Comparison of ENCODE assay signal across 8 cellular contexts in genomic region chr10:125048101-125048864, GRCh38.
DNase-seq lines count a peak whose midpoint lies in the region; ATAC-seq and TF ChIP-seq lines count a peak whose summit lies in the region.

No MANE protein-coding gene starts in this region.

- H2BK120ac ChIP-seq in neuronal stem cell (ENCODE audit: low read depth, low read length): no peak overlapping the region

- H3K4ac ChIP-seq in neuronal stem cell (ENCODE audit: low read length): no peak overlapping the region

- peaks cover 7% of the 10 kb centered on the region for H3K27me3 Mint-ChIP-seq in activated T-cell treated with anti-CD3 and anti-CD28 coated beads, Interleukin-2, amount 50 U/mL, for 4 hours (ENCODE audit: low read depth)

- H3K36me3 ChIP-seq in PC-3 (ENCODE audit: low read depth, low read length) (no peaks in the 10 kb centered on the region), neuronal stem cell (replicated peaks in 1 of 2; ENCODE audit: control insufficient read depth in 2 of 2, insufficient read depth in 2 of 2, low read length in 2 of 2) (peaks cover 3 to 24% of the 10 kb centered on the region in 2 donors), thoracic aorta (no peaks in the 10 kb centered on the region)

- no TSS peak for BruUV-seq in PC-3 (replicated peaks; lab: Mats Ljungman, UMichigan)

- H3K27me3 ChIP-seq in PC-3 (ENCODE audit: low read length) (no peaks in the 10 kb centered on the region), neuronal stem cell (ENCODE audit: control insufficient read depth in 3 of 3, insufficient read depth in 3 of 3, low read depth in 1 of 3, low read length in 3 of 3) (no peaks in the 10 kb centered on the region), thoracic aorta (replicated peaks; ENCODE audit: insufficient read depth) (no peaks in the 10 kb centered on the region)

- WGBS in neuronal stem cell (ENCODE audit: extremely low coverage in 2 of 2, insufficient read length in 2 of 2, insufficient replicate concordance in 1 of 2), 2 donors: no CpG with 5 or more reads among the region's 16 CpGs

- intact Hi-C loops in PC-3 (cut with micrococcal nuclease): loop anchor here (1.0 to 5.0 kb wide), 3 partner anchors 56 to 295 kb away; no protein-coding TSS in a partner anchor

- H3K9ac ChIP-seq in PC-3 (ENCODE audit: low read length) (peak overlapping the region; percentile 20; the same call in 1 of the 2 replicates), neuronal stem cell (ENCODE audit: low read depth, low read length, poor library complexity) (no peak overlapping the region)

- H3K79me2 ChIP-seq in PC-3 (ENCODE audit: low read length): peaks cover 78% of the 10 kb centered on the region

- H3K9me3 Mint-ChIP-seq in activated T-cell treated with anti-CD3 and anti-CD28 coated beads, Interleukin-2, amount 50 U/mL, for 4 hours: no peaks in the 10 kb centered on the region

- H2BK12ac ChIP-seq in neuronal stem cell (ENCODE audit: low read length): no peak overlapping the region

- no peaks in the 10 kb centered on the region for H3F3A ChIP-seq in PC-3 (ENCODE audit: low read length, unreplicated experiment)

- H4K20me1 ChIP-seq in PC-3 (ENCODE audit: low read length): no peaks in the 10 kb centered on the region

- H3K9me3 ChIP-seq in PC-3 (ENCODE audit: low read length): no peaks in the 10 kb centered on the region
- no peaks in the 10 kb centered on the region for H3K9me3 ChIP-seq in neuronal stem cell (replicated peaks in 1 of 2; ENCODE audit: control insufficient read depth in 2 of 2, insufficient read depth in 1 of 2, low read depth in 1 of 2, low read length in 2 of 2)
- H3K9me3 ChIP-seq in thoracic aorta: no peaks in the 10 kb centered on the region

- H3K27ac ChIP-seq in PC-3 (ENCODE audit: low read length) (peak overlapping the region; percentile 28; the same call in 1 of the 2 replicates), neuronal stem cell (replicated peaks; ENCODE audit: low read length) (peak overlapping the region; percentile 9), thoracic aorta (peak overlapping the region; percentile 6 to 63)

- ATAC-seq in GM19452 (IDR thresholded peaks at IDR 0.05; ENCODE audit: unreplicated experiment) (peak; percentile 91), HG03571 (IDR thresholded peaks at IDR 0.05; ENCODE audit: unreplicated experiment) (peak; percentile 85), PC-3 (peak; percentile 85), thoracic aorta (ENCODE audit: insufficient number of reproducible peaks, low FRiP score, low read depth) (peak; percentile 65)
- ATAC-seq in activated T-cell treated with anti-CD3 and anti-CD28 coated beads, Interleukin-2, amount 50 U/mL, for 4 hours: peak; percentile 85 to 88

- H3K4me3 ChIP-seq in PC-3 (ENCODE audit: low read length): no peak overlapping the region
- no peak overlapping the region for H3K4me3 ChIP-seq in fibroblast of pulmonary artery (replicated peaks; ENCODE audit: low read depth, low read length)
- H3K4me3 ChIP-seq in neuronal stem cell (ENCODE audit: low read length in 2 of 2): no peak overlapping the region
- peak overlapping the region; percentile 57 for H3K4me3 ChIP-seq in thoracic aorta

- H3K36me3 Mint-ChIP-seq in activated T-cell treated with anti-CD3 and anti-CD28 coated beads, Interleukin-2, amount 50 U/mL, for 4 hours (ENCODE audit: insufficient read depth): no peaks in the 10 kb centered on the region

- no peak overlapping the region for H4K8ac ChIP-seq in neuronal stem cell (ENCODE audit: low read depth, low read length)

- no peak overlapping the region for H3K4me2 ChIP-seq in PC-3 (ENCODE audit: low read length)
- no peak overlapping the region for H3K4me2 ChIP-seq in neuronal stem cell (ENCODE audit: insufficient read depth, low read length, poor library complexity, severe bottlenecking)

- no peak overlapping the region for H3K23ac ChIP-seq in neuronal stem cell (ENCODE audit: low read depth, low read length, poor library complexity)

- H4K91ac ChIP-seq in neuronal stem cell (ENCODE audit: low read depth, low read length, poor library complexity): no peak overlapping the region

- peaks cover 21% of the 10 kb centered on the region for H3K4me1 ChIP-seq in PC-3 (ENCODE audit: insufficient read depth, low read length)
- H3K4me1 ChIP-seq in neuronal stem cell (ENCODE audit: control insufficient read depth in 2 of 2, insufficient read depth in 1 of 2, low read depth in 1 of 2, low read length in 2 of 2): peaks cover 5 to 15% of the 10 kb centered on the region in 2 donors
- H3K4me1 ChIP-seq in thoracic aorta (ENCODE audit: control insufficient read depth in 1 of 2, low read depth in 2 of 2): peaks cover 45 to 85% of the 10 kb centered on the region in 2 donors

- H3K4me1 Mint-ChIP-seq in activated T-cell treated with anti-CD3 and anti-CD28 coated beads, Interleukin-2, amount 50 U/mL, for 4 hours (ENCODE audit: low read depth): peaks cover 2% of the 10 kb centered on the region

- no peak overlapping the region for H2BK15ac ChIP-seq in neuronal stem cell (ENCODE audit: low read length)

- DNase-seq in COR-L47 (lab: John Stamatoyannopoulos, UW) (peak; percentile 45), PC-3 (peak; percentile 81), fibroblast of pulmonary artery (ENCODE audit: low read depth) (peak; percentile 93), neuronal stem cell (ENCODE audit: low spot score) (peak; percentile 79), thoracic aorta (ENCODE audit: low spot score) (no peak)
- peak; percentile 38 for DNase-seq in activated T-cell treated with anti-CD3 and anti-CD28 coated beads, Interleukin-2, amount 50 U/mL, for 4 hours

- H2AFZ ChIP-seq in PC-3 (ENCODE audit: low read length) (0 out of 2 replicates have a peak overlapping the region, but pooled peaks have one; percentile 22), neuronal stem cell (ENCODE audit: low read length) (no peak overlapping the region)

- peaks cover 9% of the 10 kb centered on the region for H3K79me1 ChIP-seq in neuronal stem cell (ENCODE audit: low read depth, low read length)

- H3K14ac ChIP-seq in neuronal stem cell (ENCODE audit: low read length): no peak overlapping the region

- no peak overlapping the region for H3K4me3 Mint-ChIP-seq in activated T-cell treated with anti-CD3 and anti-CD28 coated beads, Interleukin-2, amount 50 U/mL, for 4 hours

- H2AK5ac ChIP-seq in neuronal stem cell (ENCODE audit: low read depth, low read length): no peak overlapping the region

- H3K18ac ChIP-seq in neuronal stem cell (ENCODE audit: low read length): no peak overlapping the region

- CTCF ChIA-PET in PC-3 (lab: Charles Lee): interaction anchor here (0.6 to 1.4 kb wide), 6 partner anchors 13 to 586 kb away, joined by 3 to 9 read pairs (median 4); no protein-coding TSS in a partner anchor

- TF ChIP-seq CTCF in PC-3 (conservative IDR thresholded peaks at IDR 0.05; ENCODE audit: low read depth, low read length): peak; percentile 85
- peak; percentile 100 for TF ChIP-seq CTCF in fibroblast of pulmonary artery (IDR thresholded peaks at IDR 0.05; ENCODE audit: low read length, missing control alignments)
- TF ChIP-seq CTCF in thoracic aorta (IDR thresholded peaks at IDR 0.05): peak; percentile 97

- H2BK5ac ChIP-seq in neuronal stem cell (ENCODE audit: low read length): no peak overlapping the region

- POLR2A ChIA-PET in PC-3 (lab: Charles Lee; ENCODE audit: unreplicated experiment): interaction anchor here (0.5 to 0.6 kb wide), 2 partner anchors 58 to 646 kb away, joined by 3 to 5 read pairs; no protein-coding TSS in a partner anchor

- no peaks in the 10 kb centered on the region for H3K9me2 ChIP-seq in PC-3 (replicated peaks; ENCODE audit: low read length)
